Comparison of ENCODE assay signal across 1 cellular context in the genomic region with DNA sequence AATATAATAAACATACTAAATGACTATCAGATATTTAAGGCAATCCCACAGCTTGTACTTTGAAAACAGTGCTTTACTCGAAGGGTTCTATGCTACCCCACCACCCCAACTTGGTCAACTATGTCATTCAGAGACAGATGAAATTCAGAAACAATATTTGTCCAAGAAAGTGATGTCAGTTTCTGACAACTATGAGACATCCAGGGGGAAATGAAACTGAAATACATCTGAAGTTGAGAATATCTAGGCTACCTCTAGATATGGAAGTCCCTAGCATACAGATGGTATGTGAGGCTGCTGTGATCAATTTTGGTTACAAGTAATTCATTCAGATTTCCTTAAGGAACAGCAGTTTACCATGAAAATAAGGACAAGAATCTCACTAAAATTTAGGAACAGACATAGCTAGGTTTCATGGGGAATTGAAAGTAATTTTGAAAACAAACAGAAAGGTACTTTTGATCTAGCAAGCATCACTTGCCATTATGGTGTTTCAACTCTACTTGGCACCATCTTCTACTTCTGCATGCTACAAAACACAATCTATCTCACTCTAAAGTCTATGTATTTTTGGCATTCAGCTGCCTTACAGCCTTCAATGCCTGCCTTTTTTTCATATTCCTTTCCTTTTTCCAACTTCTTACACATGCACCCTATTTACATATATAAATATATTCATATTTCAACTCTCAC.
TF ChIP-seq lines count a peak whose summit lies in the region.

No MANE protein-coding gene starts in this region.

TF ChIP-seq in GM23338, 12 proteins besides CTCF, POLR2A, EP300 and RAD21 (continued from another document):
- TF ChIP-seq, protein P1, sequence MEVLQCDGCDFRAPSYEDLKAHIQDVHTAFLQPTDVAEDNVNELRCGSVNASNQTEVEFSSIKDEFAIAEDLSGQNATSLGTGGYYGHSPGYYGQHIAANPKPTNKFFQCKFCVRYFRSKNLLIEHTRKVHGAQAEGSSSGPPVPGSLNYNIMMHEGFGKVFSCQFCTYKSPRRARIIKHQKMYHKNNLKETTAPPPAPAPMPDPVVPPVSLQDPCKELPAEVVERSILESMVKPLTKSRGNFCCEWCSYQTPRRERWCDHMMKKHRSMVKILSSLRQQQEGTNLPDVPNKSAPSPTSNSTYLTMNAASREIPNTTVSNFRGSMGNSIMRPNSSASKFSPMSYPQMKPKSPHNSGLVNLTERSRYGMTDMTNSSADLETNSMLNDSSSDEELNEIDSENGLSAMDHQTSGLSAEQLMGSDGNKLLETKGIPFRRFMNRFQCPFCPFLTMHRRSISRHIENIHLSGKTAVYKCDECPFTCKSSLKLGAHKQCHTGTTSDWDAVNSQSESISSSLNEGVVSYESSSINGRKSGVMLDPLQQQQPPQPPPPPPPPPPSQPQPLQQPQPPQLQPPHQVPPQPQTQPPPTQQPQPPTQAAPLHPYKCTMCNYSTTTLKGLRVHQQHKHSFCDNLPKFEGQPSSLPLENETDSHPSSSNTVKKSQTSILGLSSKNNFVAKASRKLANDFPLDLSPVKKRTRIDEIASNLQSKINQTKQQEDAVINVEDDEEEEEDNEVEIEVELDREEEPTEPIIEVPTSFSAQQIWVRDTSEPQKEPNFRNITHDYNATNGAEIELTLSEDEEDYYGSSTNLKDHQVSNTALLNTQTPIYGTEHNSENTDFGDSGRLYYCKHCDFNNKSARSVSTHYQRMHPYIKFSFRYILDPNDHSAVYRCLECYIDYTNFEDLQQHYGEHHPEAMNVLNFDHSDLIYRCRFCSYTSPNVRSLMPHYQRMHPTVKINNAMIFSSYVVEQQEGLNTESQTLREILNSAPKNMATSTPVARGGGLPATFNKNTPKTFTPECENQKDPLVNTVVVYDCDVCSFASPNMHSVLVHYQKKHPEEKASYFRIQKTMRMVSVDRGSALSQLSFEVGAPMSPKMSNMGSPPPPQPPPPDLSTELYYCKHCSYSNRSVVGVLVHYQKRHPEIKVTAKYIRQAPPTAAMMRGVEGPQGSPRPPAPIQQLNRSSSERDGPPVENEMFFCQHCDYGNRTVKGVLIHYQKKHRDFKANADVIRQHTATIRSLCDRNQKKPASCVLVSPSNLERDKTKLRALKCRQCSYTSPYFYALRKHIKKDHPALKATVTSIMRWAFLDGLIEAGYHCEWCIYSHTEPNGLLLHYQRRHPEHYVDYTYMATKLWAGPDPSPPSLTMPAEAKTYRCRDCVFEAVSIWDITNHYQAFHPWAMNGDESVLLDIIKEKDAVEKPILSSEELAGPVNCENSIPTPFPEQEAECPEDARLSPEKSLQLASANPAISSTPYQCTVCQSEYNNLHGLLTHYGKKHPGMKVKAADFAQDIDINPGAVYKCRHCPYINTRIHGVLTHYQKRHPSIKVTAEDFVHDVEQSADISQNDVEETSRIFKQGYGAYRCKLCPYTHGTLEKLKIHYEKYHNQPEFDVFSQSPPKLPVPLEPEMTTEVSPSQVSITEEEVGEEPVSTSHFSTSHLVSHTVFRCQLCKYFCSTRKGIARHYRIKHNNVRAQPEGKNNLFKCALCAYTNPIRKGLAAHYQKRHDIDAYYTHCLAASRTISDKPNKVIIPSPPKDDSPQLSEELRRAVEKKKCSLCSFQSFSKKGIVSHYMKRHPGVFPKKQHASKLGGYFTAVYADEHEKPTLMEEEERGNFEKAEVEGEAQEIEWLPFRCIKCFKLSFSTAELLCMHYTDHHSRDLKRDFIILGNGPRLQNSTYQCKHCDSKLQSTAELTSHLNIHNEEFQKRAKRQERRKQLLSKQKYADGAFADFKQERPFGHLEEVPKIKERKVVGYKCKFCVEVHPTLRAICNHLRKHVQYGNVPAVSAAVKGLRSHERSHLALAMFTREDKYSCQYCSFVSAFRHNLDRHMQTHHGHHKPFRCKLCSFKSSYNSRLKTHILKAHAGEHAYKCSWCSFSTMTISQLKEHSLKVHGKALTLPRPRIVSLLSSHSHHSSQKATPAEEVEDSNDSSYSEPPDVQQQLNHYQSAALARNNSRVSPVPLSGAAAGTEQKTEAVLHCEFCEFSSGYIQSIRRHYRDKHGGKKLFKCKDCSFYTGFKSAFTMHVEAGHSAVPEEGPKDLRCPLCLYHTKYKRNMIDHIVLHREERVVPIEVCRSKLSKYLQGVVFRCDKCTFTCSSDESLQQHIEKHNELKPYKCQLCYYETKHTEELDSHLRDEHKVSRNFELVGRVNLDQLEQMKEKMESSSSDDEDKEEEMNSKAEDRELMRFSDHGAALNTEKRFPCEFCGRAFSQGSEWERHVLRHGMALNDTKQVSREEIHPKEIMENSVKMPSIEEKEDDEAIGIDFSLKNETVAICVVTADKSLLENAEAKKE (CRISPR knock-in tag; IDR thresholded peaks at IDR 0.05) = no peak
- TF ChIP-seq JUNB (IDR thresholded peaks at IDR 0.05; ENCODE audit: unreplicated experiment) (no peak), EZH2phosphoT487 (IDR thresholded peaks at IDR 0.05; ENCODE audit: unreplicated experiment) (no peak), CREB1 (CRISPR knock-in tag; IDR thresholded peaks at IDR 0.05; ENCODE audit: low read depth) (no peak), ZNF331 (CRISPR knock-in tag; IDR thresholded peaks at IDR 0.05; ENCODE audit: low read depth) (no peak), POLR2AphosphoS5 (IDR thresholded peaks at IDR 0.05; ENCODE audit: low read depth) (no peak), STAT1 (IDR thresholded peaks at IDR 0.05; ENCODE audit: unreplicated experiment) (no peak), EZH2 (IDR thresholded peaks at IDR 0.05; ENCODE audit: low read depth, unreplicated experiment) (no peak), NANOG (IDR thresholded peaks at IDR 0.05; ENCODE audit: borderline replicate concordance) (no peak)
- TF ChIP-seq, protein P2, sequence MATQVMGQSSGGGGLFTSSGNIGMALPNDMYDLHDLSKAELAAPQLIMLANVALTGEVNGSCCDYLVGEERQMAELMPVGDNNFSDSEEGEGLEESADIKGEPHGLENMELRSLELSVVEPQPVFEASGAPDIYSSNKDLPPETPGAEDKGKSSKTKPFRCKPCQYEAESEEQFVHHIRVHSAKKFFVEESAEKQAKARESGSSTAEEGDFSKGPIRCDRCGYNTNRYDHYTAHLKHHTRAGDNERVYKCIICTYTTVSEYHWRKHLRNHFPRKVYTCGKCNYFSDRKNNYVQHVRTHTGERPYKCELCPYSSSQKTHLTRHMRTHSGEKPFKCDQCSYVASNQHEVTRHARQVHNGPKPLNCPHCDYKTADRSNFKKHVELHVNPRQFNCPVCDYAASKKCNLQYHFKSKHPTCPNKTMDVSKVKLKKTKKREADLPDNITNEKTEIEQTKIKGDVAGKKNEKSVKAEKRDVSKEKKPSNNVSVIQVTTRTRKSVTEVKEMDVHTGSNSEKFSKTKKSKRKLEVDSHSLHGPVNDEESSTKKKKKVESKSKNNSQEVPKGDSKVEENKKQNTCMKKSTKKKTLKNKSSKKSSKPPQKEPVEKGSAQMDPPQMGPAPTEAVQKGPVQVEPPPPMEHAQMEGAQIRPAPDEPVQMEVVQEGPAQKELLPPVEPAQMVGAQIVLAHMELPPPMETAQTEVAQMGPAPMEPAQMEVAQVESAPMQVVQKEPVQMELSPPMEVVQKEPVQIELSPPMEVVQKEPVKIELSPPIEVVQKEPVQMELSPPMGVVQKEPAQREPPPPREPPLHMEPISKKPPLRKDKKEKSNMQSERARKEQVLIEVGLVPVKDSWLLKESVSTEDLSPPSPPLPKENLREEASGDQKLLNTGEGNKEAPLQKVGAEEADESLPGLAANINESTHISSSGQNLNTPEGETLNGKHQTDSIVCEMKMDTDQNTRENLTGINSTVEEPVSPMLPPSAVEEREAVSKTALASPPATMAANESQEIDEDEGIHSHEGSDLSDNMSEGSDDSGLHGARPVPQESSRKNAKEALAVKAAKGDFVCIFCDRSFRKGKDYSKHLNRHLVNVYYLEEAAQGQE (IDR thresholded peaks at IDR 0.05; ENCODE audit: unreplicated experiment) = no peak
